ENCODE assay signal across 10 cellular contexts in the genomic region with DNA sequence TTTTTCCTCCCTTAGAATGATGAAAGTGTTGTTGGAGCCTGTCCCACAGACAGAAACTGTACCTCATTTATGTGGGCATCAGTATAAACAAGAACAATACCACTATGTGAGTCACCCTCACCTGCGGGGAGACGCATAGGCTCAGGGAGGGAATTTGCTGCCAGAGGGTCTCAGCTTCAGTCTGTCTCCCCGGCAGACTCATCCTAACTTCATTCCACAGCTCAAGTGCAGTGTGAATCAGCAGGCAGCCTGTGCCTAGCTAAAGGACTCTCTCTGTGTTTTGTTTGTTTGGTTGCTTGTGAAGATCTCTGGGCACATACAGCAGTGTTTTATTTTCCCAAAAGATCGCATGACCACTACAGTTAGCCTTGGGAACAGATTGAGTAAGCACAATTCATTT.
A peak's percentile ranks its signal among the peaks of the same experiment; 100 is the strongest.
DNase-seq lines count a peak whose midpoint lies in the region; ATAC-seq and TF ChIP-seq lines count a peak whose summit lies in the region.
"Had no signal": no experiment of that assay in that cellular context is flagged by ENCODE, and none has a peak within 500 bp of the region (broad histone marks: within the 10 kb centered on the region; RNA-seq: fewer than 3 reads in every experiment).

No MANE protein-coding gene starts in this region.

- DNase-seq in activated T-cell treated with anti-CD3 and anti-CD28 coated beads, Interleukin-2, amount 50 U/mL, for 4 hours: peak; percentile 47
- no peak for DNase-seq in activated T-cell treated with anti-CD3 and anti-CD28 coated beads, Interleukin-2, amount 50 U/mL, for 1 hour
- DNase-seq in activated CD8-positive, alpha-beta T cell treated with anti-CD3 and anti-CD28 coated beads, Interleukin-2, amount 10 ng/mL, durations not matched to agents 7 days and 5 days: no peak
- no peak for DNase-seq in hepatocyte (ENCODE audit: low spot score)
- DNase-seq in suprapubic skin (ENCODE audit: low spot score in 2 of 2): no peak
- no peak for DNase-seq in NCI-H524 treated with DMSO at 0.1 percent for 48 hours (lab: John Stamatoyannopoulos, UW)
- DNase-seq in posterior cingulate gyrus: no peak
- DNase-seq in NCI-H1092 treated with DMSO at 0.1 percent for 48 hours (lab: John Stamatoyannopoulos, UW): no peak

- H3K36me3 Mint-ChIP-seq in activated T-cell treated with anti-CD3 and anti-CD28 coated beads, Interleukin-2, amount 50 U/mL, for 4 hours (ENCODE audit: insufficient read depth): peaks cover 19% of the 10 kb centered on the region
- peaks cover 83% of the 10 kb centered on the region for H3K36me3 Mint-ChIP-seq in activated CD8-positive, alpha-beta T cell treated with anti-CD3 and anti-CD28 coated beads, Interleukin-2, amount 10 ng/mL, durations not matched to agents 7 days and 5 days (ENCODE audit: low read depth)

- no peaks in the 10 kb centered on the region for H4K20me1 ChIP-seq in hepatocyte (ENCODE audit: insufficient read depth, poor library complexity, severe bottlenecking)

- CTCF ChIA-PET in activated CD8-positive, alpha-beta T cell treated with anti-CD3 and anti-CD28 coated beads, Interleukin-2, amount 10 ng/mL, durations not matched to agents 7 days and 5 days (lab: Charles Lee): interaction anchor here (1.0 to 1.6 kb wide), 4 partner anchors 14 to 123 kb away, joined by 3 to 5 read pairs (median 5); no protein-coding TSS in a partner anchor

- WGBS in hepatocyte (ENCODE audit: low lambda C conversion rate, missing lambda C conversion rate): 61% methylated on average over 4 of the region's 4 CpGs
- 69% methylated on average over 4 of the region's 4 CpGs for WGBS in suprapubic skin

- H3K36me3 ChIP-seq in hepatocyte (replicated peaks; ENCODE audit: insufficient read depth, low read depth) (no peaks in the 10 kb centered on the region), suprapubic skin (no peaks in the 10 kb centered on the region)

- H3K9me2 ChIP-seq in hepatocyte (replicated peaks; ENCODE audit: insufficient read depth): no peaks in the 10 kb centered on the region

- peak overlapping the region; percentile 20 for H3K4me3 Mint-ChIP-seq in activated T-cell treated with anti-CD3 and anti-CD28 coated beads, Interleukin-2, amount 50 U/mL, for 4 hours
- peak overlapping the region; percentile 12 for H3K4me3 Mint-ChIP-seq in activated CD8-positive, alpha-beta T cell treated with anti-CD3 and anti-CD28 coated beads, Interleukin-2, amount 10 ng/mL, durations not matched to agents 7 days and 5 days
- H3K4me3 Mint-ChIP-seq: B cell had no signal

- H3K27me3 Mint-ChIP-seq in activated T-cell treated with anti-CD3 and anti-CD28 coated beads, Interleukin-2, amount 50 U/mL, for 4 hours (ENCODE audit: low read depth): no peaks in the 10 kb centered on the region
- no peaks in the 10 kb centered on the region for H3K27me3 Mint-ChIP-seq in activated CD8-positive, alpha-beta T cell treated with anti-CD3 and anti-CD28 coated beads, Interleukin-2, amount 10 ng/mL, durations not matched to agents 7 days and 5 days (ENCODE audit: low read depth)
- H3K27me3 Mint-ChIP-seq: B cell had no signal

- no peak overlapping the region for H3K4me3 ChIP-seq in hepatocyte
- H3K4me3 ChIP-seq in suprapubic skin: no peak overlapping the region
- H3K4me3 ChIP-seq: coronary artery had no signal

- TF ChIP-seq POLR2A in suprapubic skin (IDR thresholded peaks at IDR 0.05): no peak

- H3K27ac ChIP-seq in hepatocyte: peak overlapping the region; percentile 12
- peak overlapping the region; percentile 8 for H3K27ac ChIP-seq in suprapubic skin

- peak overlapping the region; percentile 71 for H3K27ac Mint-ChIP-seq in activated CD8-positive, alpha-beta T cell treated with anti-CD3 and anti-CD28 coated beads, Interleukin-2, amount 10 ng/mL, durations not matched to agents 7 days and 5 days
- H3K27ac Mint-ChIP-seq: B cell had no signal

- H3K4me1 Mint-ChIP-seq in activated T-cell treated with anti-CD3 and anti-CD28 coated beads, Interleukin-2, amount 50 U/mL, for 4 hours (ENCODE audit: low read depth): peaks cover 32% of the 10 kb centered on the region
- H3K4me1 Mint-ChIP-seq in activated CD8-positive, alpha-beta T cell treated with anti-CD3 and anti-CD28 coated beads, Interleukin-2, amount 10 ng/mL, durations not matched to agents 7 days and 5 days (ENCODE audit: low read depth): peaks cover 25% of the 10 kb centered on the region

- H3K27me3 ChIP-seq in hepatocyte: no peaks in the 10 kb centered on the region
- no peaks in the 10 kb centered on the region for H3K27me3 ChIP-seq in suprapubic skin

- ATAC-seq in activated T-cell treated with anti-CD3 and anti-CD28 coated beads, Interleukin-2, amount 50 U/mL, for 4 hours: peak; percentile 71 to 77
- peak; percentile 28 for ATAC-seq in activated CD8-positive, alpha-beta T cell treated with anti-CD3 and anti-CD28 coated beads, Interleukin-2, amount 10 ng/mL, durations not matched to agents 7 days and 5 days

- peaks cover 3% of the 10 kb centered on the region for H3K9me3 Mint-ChIP-seq in activated T-cell treated with anti-CD3 and anti-CD28 coated beads, Interleukin-2, amount 50 U/mL, for 4 hours
- no peaks in the 10 kb centered on the region for H3K9me3 Mint-ChIP-seq in activated CD8-positive, alpha-beta T cell treated with anti-CD3 and anti-CD28 coated beads, Interleukin-2, amount 10 ng/mL, durations not matched to agents 7 days and 5 days (ENCODE audit: insufficient read depth)

- TF ChIP-seq EP300 in suprapubic skin (IDR thresholded peaks at IDR 0.05): no peak

- TF ChIP-seq CTCF in hepatocyte (IDR thresholded peaks at IDR 0.05; ENCODE audit: poor library complexity): no peak
- TF ChIP-seq CTCF in suprapubic skin (IDR thresholded peaks at IDR 0.05): no peak

- H3K4me1 ChIP-seq in hepatocyte (ENCODE audit: insufficient read depth) (peaks cover 12% of the 10 kb centered on the region), suprapubic skin (peaks cover 49% of the 10 kb centered on the region)

- POLR2A ChIA-PET in activated CD8-positive, alpha-beta T cell treated with anti-CD3 and anti-CD28 coated beads, Interleukin-2, amount 10 ng/mL, durations not matched to agents 7 days and 5 days (lab: Charles Lee): interaction anchor here (0.6 to 1.8 kb wide), 5 partner anchors 13 to 99 kb away, joined by 3 to 5 read pairs (median 3); partner anchors contain the start of gene PRKCH

- H2AFZ ChIP-seq in hepatocyte: no peak overlapping the region

- H3K79me2 ChIP-seq in hepatocyte: no peaks in the 10 kb centered on the region

- intact Hi-C loops in posterior cingulate gyrus (cut with DNase I): no loop called here

- H3K9me3 ChIP-seq in hepatocyte (ENCODE audit: low read depth): no peaks in the 10 kb centered on the region
- H3K9me3 ChIP-seq in suprapubic skin: no peaks in the 10 kb centered on the region

- no peak overlapping the region for H3K4me2 ChIP-seq in hepatocyte
